In genomic region chr16:88522276-88522949, GRCh38 we compare ENCODE assay signal across 15 cellular contexts. TPM values are rescaled to one million over a fixed set of nuclear protein-coding genes. Genes with fewer than 3 reads are reported as not detected.
DNase-seq lines count a peak whose midpoint lies in the region; ATAC-seq and TF ChIP-seq lines count a peak whose summit lies in the region.
"Had no signal": no experiment of that assay in that cellular context is flagged by ENCODE, and none has a peak within 500 bp of the region (broad histone marks: within the 10 kb centered on the region; RNA-seq: fewer than 3 reads in every experiment).

No MANE protein-coding gene starts in this region.

- H3K4ac ChIP-seq in neuronal stem cell (ENCODE audit: low read length) = no peak overlapping the region

- H2BK12ac ChIP-seq in neuronal stem cell (ENCODE audit: low read length) = no peak overlapping the region

- H3K18ac ChIP-seq in neuronal stem cell (ENCODE audit: low read length) = peak overlapping the region; percentile 28

- peak overlapping the region; percentile 38 for H2BK15ac ChIP-seq in neuronal stem cell (ENCODE audit: low read length)

- peak overlapping the region; percentile 57 to 68 for H3K27ac Mint-ChIP-seq in effector memory CD8-positive, alpha-beta T cell
- H3K27ac Mint-ChIP-seq: CD4-positive, alpha-beta T cell; HFFc6 had no signal

- H3K36me3 Mint-ChIP-seq in effector memory CD8-positive, alpha-beta T cell (ENCODE audit: insufficient read depth) = peaks cover 35% of the 10 kb centered on the region

- H2BK5ac ChIP-seq in neuronal stem cell (ENCODE audit: low read length) = no peak overlapping the region

- no peak overlapping the region for H2AFZ ChIP-seq in neuronal stem cell (ENCODE audit: low read length)

- no peak for TF ChIP-seq CTCF in HEK293 (tag by site-specific recombination; IDR thresholded peaks at IDR 0.05)

- no CpG with 5 or more reads among the region's 24 CpGs for WGBS in neuronal stem cell (ENCODE audit: extremely low coverage in 2 of 2, insufficient read length in 2 of 2, insufficient replicate concordance in 1 of 2), 2 donors

- no peak overlapping the region for H3K14ac ChIP-seq in neuronal stem cell (ENCODE audit: low read length)

- H3K79me1 ChIP-seq in neuronal stem cell (ENCODE audit: low read depth, low read length) = peaks cover 3% of the 10 kb centered on the region

- H3K4me2 ChIP-seq in BLaER1 treated with 17β-estradiol and CSF1 and Interleukin-3, amounts not matched to agents 10 nM and 100 nM = peak overlapping the region in 8 of 11 experiments; percentile 9 to 45 (median 28); a peak in 12 of 22 replicates
- H3K4me2 ChIP-seq in neuronal stem cell (ENCODE audit: insufficient read depth, low read length, poor library complexity, severe bottlenecking) = no peak overlapping the region

- peaks cover 2 to 12% of the 10 kb centered on the region in 2 donors for H3K9me3 Mint-ChIP-seq in effector memory CD8-positive, alpha-beta T cell
- H3K9me3 Mint-ChIP-seq: CD4-positive, alpha-beta T cell had no signal

- peak overlapping the region; percentile 97 for H3K23ac ChIP-seq in neuronal stem cell (ENCODE audit: low read depth, low read length, poor library complexity)

- peak overlapping the region; percentile 3 for H4K8ac ChIP-seq in neuronal stem cell (ENCODE audit: low read depth, low read length)

- H3K4me1 Mint-ChIP-seq in effector memory CD8-positive, alpha-beta T cell (ENCODE audit: low read depth in 2 of 2) = peaks cover 15 to 17% of the 10 kb centered on the region in 2 donors

- peaks cover 0 to 6% (median 0%) of the 10 kb centered on the region in 11 experiments; a peak in 2 of 22 replicates for H3K36me3 ChIP-seq in BLaER1 treated with 17β-estradiol and CSF1 and Interleukin-3, amounts not matched to agents 10 nM and 100 nM
- H3K36me3 ChIP-seq in HEK293 (ENCODE audit: control insufficient read depth in 2 of 2, insufficient read depth in 1 of 2, low read length in 2 of 2) (peaks cover 0 to 7% of the 10 kb centered on the region in 2 experiments; a peak in 1 of 3 replicates), neuronal stem cell (replicated peaks in 1 of 2; ENCODE audit: control insufficient read depth in 2 of 2, insufficient read depth in 2 of 2, low read length in 2 of 2) (no peaks in the 10 kb centered on the region)
- H3K36me3 ChIP-seq: MG63 had no signal

- no peak for DNase-seq in effector memory CD8-positive, alpha-beta T cell
- no peak for DNase-seq in neuronal stem cell (ENCODE audit: low spot score)
- DNase-seq: CD4-positive, alpha-beta T cell; DND-41; HFFc6; Karpas-422; MG63; NCI-H1092; NCI-H2081 treated with DMSO at 0.1 percent for 48 hours; NCI-H510A treated with DMSO at 0.1 percent for 48 hours had no signal

- no peak overlapping the region for H3K4me3 ChIP-seq in BLaER1 treated with 17β-estradiol and CSF1 and Interleukin-3, amounts not matched to agents 10 nM and 100 nM
- no peak overlapping the region for H3K4me3 ChIP-seq in HEK293 (ENCODE audit: low read depth, low read length)
- H3K4me3 ChIP-seq in neuronal stem cell (ENCODE audit: low read length in 2 of 2) = no peak overlapping the region
- H3K4me3 ChIP-seq: MG63 had no signal

- no peaks in the 10 kb centered on the region for H3K27me3 ChIP-seq in BLaER1 treated with 17β-estradiol and CSF1 and Interleukin-3, amounts not matched to agents 10 nM and 100 nM
- H3K27me3 ChIP-seq in neuronal stem cell (ENCODE audit: control insufficient read depth in 3 of 3, insufficient read depth in 3 of 3, low read depth in 1 of 3, low read length in 3 of 3) = no peaks in the 10 kb centered on the region
- H3K27me3 ChIP-seq: MG63 had no signal

- no peaks in the 10 kb centered on the region for H3K9me3 ChIP-seq in BLaER1 treated with 17β-estradiol and CSF1 and Interleukin-3, amounts not matched to agents 10 nM and 100 nM (replicated peaks in 1 of 11)
- no peaks in the 10 kb centered on the region for H3K9me3 ChIP-seq in HEK293 (ENCODE audit: control insufficient read depth, insufficient read depth, low read depth, low read length)
- no peaks in the 10 kb centered on the region for H3K9me3 ChIP-seq in neuronal stem cell (replicated peaks in 1 of 2; ENCODE audit: control insufficient read depth in 2 of 2, insufficient read depth in 1 of 2, low read depth in 1 of 2, low read length in 2 of 2)
- H3K9me3 ChIP-seq: MG63 had no signal

- H2AK5ac ChIP-seq in neuronal stem cell (ENCODE audit: low read depth, low read length) = no peak overlapping the region

- no peak overlapping the region for H3K4me3 Mint-ChIP-seq in effector memory CD8-positive, alpha-beta T cell
- H3K4me3 Mint-ChIP-seq: CD4-positive, alpha-beta T cell; HFFc6 had no signal

- H3K4me1 ChIP-seq in BLaER1 treated with 17β-estradiol and CSF1 and Interleukin-3, amounts not matched to agents 10 nM and 100 nM = peaks cover 15 to 56% (median 42%) of the 10 kb centered on the region in 10 experiments
- H3K4me1 ChIP-seq in HEK293 (ENCODE audit: control insufficient read depth, insufficient read depth, low read length) = no peaks in the 10 kb centered on the region
- H3K4me1 ChIP-seq in neuronal stem cell (ENCODE audit: control insufficient read depth in 2 of 2, insufficient read depth in 1 of 2, low read depth in 1 of 2, low read length in 2 of 2) = peaks cover 3 to 14% of the 10 kb centered on the region in 2 donors

- CTCF ChIA-PET in HEK293 (lab: Yijun Ruan, JAX) = no interaction called here

- no peak overlapping the region for H2BK120ac ChIP-seq in neuronal stem cell (ENCODE audit: low read depth, low read length)

- H3K27ac ChIP-seq in BLaER1 treated with 17β-estradiol and CSF1 and Interleukin-3, amounts not matched to agents 10 nM and 100 nM = no peak overlapping the region
- no peak overlapping the region for H3K27ac ChIP-seq in HEK293 (ENCODE audit: extremely low read depth, low read depth, low read length)
- H3K27ac ChIP-seq in neuronal stem cell (replicated peaks; ENCODE audit: low read length) = no peak overlapping the region

- H4K20me1 ChIP-seq in BLaER1 treated with 17β-estradiol and CSF1 and Interleukin-3, amounts not matched to agents 10 nM and 100 nM = peaks cover 0 to 64% (median 38%) of the 10 kb centered on the region in 11 experiments; a peak in 17 of 22 replicates

- no peak for ATAC-seq in effector memory CD8-positive, alpha-beta T cell (replicated peaks)
- no peak for ATAC-seq in HG02938 (IDR thresholded peaks at IDR 0.05; ENCODE audit: unreplicated experiment)
- ATAC-seq in GM21737 (IDR thresholded peaks at IDR 0.05; ENCODE audit: unreplicated experiment) = no peak
- ATAC-seq in HG02759 (IDR thresholded peaks at IDR 0.05; ENCODE audit: unreplicated experiment) = no peak

- no peak overlapping the region; a peak in 2 of 22 replicates for H3K9ac ChIP-seq in BLaER1 treated with 17β-estradiol and CSF1 and Interleukin-3, amounts not matched to agents 10 nM and 100 nM
- peak overlapping the region; percentile 53 for H3K9ac ChIP-seq in neuronal stem cell (ENCODE audit: low read depth, low read length, poor library complexity)

- no peaks in the 10 kb centered on the region for H3K27me3 Mint-ChIP-seq in effector memory CD8-positive, alpha-beta T cell
- H3K27me3 Mint-ChIP-seq: CD4-positive, alpha-beta T cell had no signal

- POLR2A ChIA-PET in HEK293 (lab: Yijun Ruan, JAX) = interaction anchor here (0.6 kb wide), 1 partner anchor 10 kb away, joined by 3 read pairs; no protein-coding TSS in a partner anchor

- H4K91ac ChIP-seq in neuronal stem cell (ENCODE audit: low read depth, low read length, poor library complexity) = no peak overlapping the region

TF ChIP-seq in HEK293, 187 proteins besides CTCF, POLR2A, EP300 and RAD21:
- TF ChIP-seq ZFP69B (tag by site-specific recombination; IDR thresholded peaks at IDR 0.05) = peak; percentile 48; the same call in 1 of the 2 replicates
- TF ChIP-seq ZNF692 (tag by site-specific recombination; IDR thresholded peaks at IDR 0.05) = peak; percentile 80
- TF ChIP-seq ZNF48 (tag by site-specific recombination; IDR thresholded peaks at IDR 0.05) = no peak
TF ChIP-seq in HEK293: peak in this region for 2.

RNA-seq across cellular contexts. Expression of gene ZC3H18, which starts 47.8 kb away (rescaled TPM):
- polyA plus RNA-seq in neuronal stem cell (2013, experiment 1 of 2) = 48.7 TPM
- polyA plus RNA-seq in neuronal stem cell (2013, experiment 2 of 2) = 49.9 TPM
